13 cellular contexts compared by ENCODE assay signal in genomic region chr10:3077940-3078630, GRCh38. TPM values are rescaled to one million over a fixed set of nuclear protein-coding genes. Genes with fewer than 3 reads are reported as not detected.
DNase-seq lines count a peak whose midpoint lies in the region; ATAC-seq, FAIRE-seq and TF ChIP-seq lines count a peak whose summit lies in the region.
"Had no signal": no experiment of that assay in that cellular context is flagged by ENCODE, and none has a peak within 500 bp of the region (broad histone marks: within the 10 kb centered on the region; RNA-seq: fewer than 3 reads in every experiment).

No MANE protein-coding gene starts in this region.

- H3K36me3 ChIP-seq in ACC112 (ENCODE audit: insufficient read depth, low read length) = peaks cover 8% of the 10 kb centered on the region
- H3K36me3 ChIP-seq in PC-3 (ENCODE audit: low read depth, low read length) = no peaks in the 10 kb centered on the region
- H3K36me3 ChIP-seq in iPS-15b (ENCODE audit: control insufficient read depth, insufficient read depth, low read length) = no peaks in the 10 kb centered on the region
- H3K36me3 ChIP-seq in pancreas = no peaks in the 10 kb centered on the region
- H3K36me3 ChIP-seq: BE2C had no signal

- no peaks in the 10 kb centered on the region for H3K27me3 ChIP-seq in ACC112 (ENCODE audit: insufficient read depth, low read length)
- no peaks in the 10 kb centered on the region for H3K27me3 ChIP-seq in PC-3 (ENCODE audit: low read length)
- no peaks in the 10 kb centered on the region for H3K27me3 ChIP-seq in iPS-15b (ENCODE audit: control insufficient read depth, insufficient read depth, low read length)
- H3K27me3 ChIP-seq in pancreas = no peaks in the 10 kb centered on the region
- H3K27me3 ChIP-seq: BE2C had no signal

- no peak overlapping the region for H2AFZ ChIP-seq in ACC112 (ENCODE audit: low read length, unreplicated experiment)
- no peak overlapping the region for H2AFZ ChIP-seq in PC-3 (ENCODE audit: low read length)

- DNase-seq in HEK293T (ENCODE audit: extremely low spot score) = peak; percentile 66
- DNase-seq in PC-3 = no peak
- no peak for DNase-seq in RCC 7860 (ENCODE audit: low spot score)
- no peak for DNase-seq in pancreas
- DNase-seq: activated CD4-positive, alpha-beta T cell treated with anti-CD3 and anti-CD28 coated beads, Interleukin-2, amount 50 U/mL, for 48 hours; activated naive CD4-positive, alpha-beta T cell; NCI-H1694; retina had no signal

- H3K9ac ChIP-seq in PC-3 (ENCODE audit: low read length) (no peak overlapping the region), iPS-15b (ENCODE audit: low read depth, low read length) (peak overlapping the region; percentile 12)

- intact Hi-C loops in PC-3 (cut with micrococcal nuclease) = no loop called here
- intact Hi-C loops in pancreas (cut with DNase I) = no loop called here

- POLR2A ChIA-PET in HEK293T (lab: Yijun Ruan, JAX) = no interaction called here
- POLR2A ChIA-PET in PC-3 (lab: Charles Lee; ENCODE audit: unreplicated experiment) = interaction anchor here (0.7 kb wide), 1 partner anchor 56 kb away, joined by 4 read pairs; no protein-coding TSS in a partner anchor

- H3K4me3 ChIP-seq in ACC112 (ENCODE audit: low read depth, low read length) = no peak overlapping the region
- H3K4me3 ChIP-seq in PC-3 (ENCODE audit: low read length) = no peak overlapping the region
- H3K4me3 ChIP-seq in iPS-15b (ENCODE audit: low read depth, low read length) = no peak overlapping the region
- H3K4me3 ChIP-seq in pancreas = no peak overlapping the region

- WGBS in pancreas, 2 donors = 57 to 61% methylated on average over 10 of the region's 10 CpGs

- TF ChIP-seq CTCF in PC-3 (conservative IDR thresholded peaks at IDR 0.05; ENCODE audit: low read depth, low read length) (no peak), pancreas (IDR thresholded peaks at IDR 0.05) (no peak)

- no peaks in the 10 kb centered on the region for H3K9me2 ChIP-seq in PC-3 (replicated peaks; ENCODE audit: low read length)

- H3K79me2 ChIP-seq in ACC112 (ENCODE audit: control insufficient read depth, insufficient read depth, low read length, unreplicated experiment) (peaks cover 86% of the 10 kb centered on the region), PC-3 (ENCODE audit: low read length) (peaks cover 66% of the 10 kb centered on the region)

- 0 out of 2 replicates have a peak overlapping the region, but pooled peaks have one; percentile 20 for H3K27ac ChIP-seq in ACC112 (ENCODE audit: low read depth, low read length)
- peak overlapping the region; percentile 62 for H3K27ac ChIP-seq in PC-3 (ENCODE audit: low read length)
- no peak overlapping the region for H3K27ac ChIP-seq in pancreas

- peaks cover 7% of the 10 kb centered on the region; the same call in 1 of the 2 replicates for H4K20me1 ChIP-seq in PC-3 (ENCODE audit: low read length)

- H3K9me3 ChIP-seq in PC-3 (ENCODE audit: low read length) (no peaks in the 10 kb centered on the region), iPS-15b (ENCODE audit: control insufficient read depth, insufficient read depth, low read length) (no peaks in the 10 kb centered on the region), pancreas (no peaks in the 10 kb centered on the region)
- H3K9me3 ChIP-seq: BE2C had no signal

- H3F3A ChIP-seq in PC-3 (ENCODE audit: low read length, unreplicated experiment) = no peaks in the 10 kb centered on the region

- BruUV-seq in PC-3 (replicated peaks; lab: Mats Ljungman, UMichigan) = no TSS peak

- FAIRE-seq in RCC 7860 (lab: Jason Lieb, UNC) (no peak), pancreas (lab: Jason Lieb, UNC) (no peak)

- peak overlapping the region; percentile 44 for H3K4me2 ChIP-seq in PC-3 (ENCODE audit: low read length)

- ATAC-seq in PC-3 (no peak), pancreas (no peak), HG03175 (IDR thresholded peaks at IDR 0.05; ENCODE audit: unreplicated experiment) (no peak), esophagus mucosa (no peak)

- CTCF ChIA-PET in HEK293T (lab: Yijun Ruan, JAX) = interaction anchor here (1.0 kb wide), 1 partner anchor 150 kb away, joined by 3 read pairs; no protein-coding TSS in a partner anchor
- CTCF ChIA-PET in PC-3 (lab: Charles Lee) = no interaction called here

- H3K4me1 ChIP-seq in ACC112 (ENCODE audit: control insufficient read depth, insufficient read depth, low read length, unreplicated experiment) = peaks cover 5% of the 10 kb centered on the region
- peaks cover 38% of the 10 kb centered on the region for H3K4me1 ChIP-seq in PC-3 (ENCODE audit: insufficient read depth, low read length)
- peaks cover 19% of the 10 kb centered on the region for H3K4me1 ChIP-seq in iPS-15b (ENCODE audit: control insufficient read depth, insufficient read depth, low read length)
- no peaks in the 10 kb centered on the region for H3K4me1 ChIP-seq in pancreas

TF ChIP-seq in HEK293T, 16 proteins besides CTCF, POLR2A, EP300 and RAD21:
- TF ChIP-seq PKNOX1 (IDR thresholded peaks at IDR 0.05) (no peak), HDGF (IDR thresholded peaks at IDR 0.05; ENCODE audit: borderline replicate concordance) (no peak), NFRKB (IDR thresholded peaks at IDR 0.05) (no peak), ZNF384 (IDR thresholded peaks at IDR 0.05) (no peak), L3MBTL2 (conservative IDR thresholded peaks at IDR 0.05) (no peak), SUZ12 (IDR thresholded peaks at IDR 0.05) (no peak), FOXA1 (IDR thresholded peaks at IDR 0.05) (no peak), FOXK2 (IDR thresholded peaks at IDR 0.05) (no peak), SP1 (IDR thresholded peaks at IDR 0.05) (no peak), LEF1 (IDR thresholded peaks at IDR 0.05; ENCODE audit: borderline replicate concordance) (no peak), TARDBP (IDR thresholded peaks at IDR 0.05) (no peak), FOXM1 (IDR thresholded peaks at IDR 0.05; ENCODE audit: borderline replicate concordance) (no peak), CTBP1 (IDR thresholded peaks at IDR 0.05; ENCODE audit: borderline replicate concordance) (no peak)

RNA-seq across cellular contexts. Expression of gene PFKP, which starts 10.7 kb away (rescaled TPM):
- 140 and 172 TPM in 2 replicates for total RNA-seq in PC-3 (2014; rRNA removed)
- 10 to 100 TPM in 3 of 6 donors, 1 to 10 TPM in 3; 6.8 to 25.0 (median 10.4) TPM for total RNA-seq in pancreas
- polyA plus RNA-seq in pancreas = 10 to 100 TPM; 16.6 to 32.5 TPM
- total RNA-seq in esophagus mucosa = 78.2 TPM

Comparison
In these comparisons a context has a peak if more than half of its experiments do, and no peak if none do; other contexts are left out.
1. H3K27ac ChIP-seq: peak in ACC112 (single experiment) and PC-3 (single experiment); none in pancreas (0 of 4).